8 cellular contexts compared by ENCODE assay signal in genomic region chr21:44793269-44794030, GRCh38. TPM values are rescaled to one million over a fixed set of nuclear protein-coding genes. Genes with fewer than 3 reads are reported as not detected.
DNase-seq lines count a peak whose midpoint lies in the region; ATAC-seq and TF ChIP-seq lines count a peak whose summit lies in the region.

No MANE protein-coding gene starts in this region.

- POLR2A ChIA-PET in WTC11 (lab: Charles Lee): interaction anchor here (0.5 to 1.2 kb wide), 3 partner anchors 8 to 401 kb away, joined by 3 read pairs; partner anchors contain the start of genes KRTAP10-12 and UBE2G2

- no peak overlapping the region for H3K4me3 Mint-ChIP-seq in WTC11

- TF ChIP-seq CTCF in HFF-Myc (IDR thresholded peaks at IDR 0.05; ENCODE audit: low read depth, low read length, missing control alignments) (peak; percentile 62), WTC11 (IDR thresholded peaks at IDR 0.05) (peak; percentile 54), lower lobe of right lung (IDR thresholded peaks at IDR 0.05) (peak; percentile 73)

- peaks cover 6% of the 10 kb centered on the region; the same call in 1 of the 2 replicates for H3K9me3 Mint-ChIP-seq in WTC11

- no peaks in the 10 kb centered on the region for H3K9me3 ChIP-seq in lower lobe of right lung

- peaks cover 24% of the 10 kb centered on the region for H3K4me1 Mint-ChIP-seq in WTC11

- ATAC-seq in WTC11 (peak; percentile 96), lower lobe of right lung (peak; percentile 93 to 94), HG03432 (IDR thresholded peaks at IDR 0.05; ENCODE audit: unreplicated experiment) (no peak)

- H3K27me3 Mint-ChIP-seq in WTC11 (ENCODE audit: low read depth): no peaks in the 10 kb centered on the region

- intact Hi-C loops in lower lobe of right lung (cut with DNase I): no loop called here

- H3K27ac Mint-ChIP-seq in WTC11: peak overlapping the region; percentile 80

- peaks cover 19% of the 10 kb centered on the region for H3K4me1 ChIP-seq in lower lobe of right lung

- DNase-seq in DMS79 treated with DMSO at 0.1 percent for 48 hours (lab: John Stamatoyannopoulos, UW) (peak; percentile 73), HFF-Myc (ENCODE audit: extremely low read depth, low read depth) (no peak), NCI-H2196 treated with DMSO at 0.1 percent for 48 hours (lab: John Stamatoyannopoulos, UW; ENCODE audit: unreplicated experiment) (peak; percentile 24), WTC11 (ENCODE audit: low spot score) (peak; percentile 52), dermis microvascular lymphatic vessel endothelial cell (ENCODE audit: low read depth in 2 of 2) (peak; percentile 55 to 68), lower lobe of right lung (peak; percentile 71), stromal cell of bone marrow (ENCODE audit: low read depth) (peak; percentile 34)

- CTCF ChIA-PET in WTC11 (lab: Charles Lee): interaction anchor here (0.5 to 2.1 kb wide), 65 partner anchors 8 to 455 kb away, joined by 3 to 53 read pairs (median 4); partner anchors contain the start of genes KRTAP10-12, KRTAP10-4, KRTAP10-5 and LRRC3

- no peak overlapping the region for H3K27ac ChIP-seq in lower lobe of right lung

- peaks cover 50% of the 10 kb centered on the region for H3K36me3 Mint-ChIP-seq in WTC11

- H3K27me3 ChIP-seq in lower lobe of right lung (ENCODE audit: low read depth): no peaks in the 10 kb centered on the region

- H3K4me3 ChIP-seq in HFF-Myc (replicated peaks; ENCODE audit: low read depth, low read length): no peak overlapping the region
- H3K4me3 ChIP-seq in lower lobe of right lung: no peak overlapping the region

- H3K36me3 ChIP-seq in lower lobe of right lung: peaks cover 11% of the 10 kb centered on the region

TF ChIP-seq in WTC11, 78 proteins besides CTCF, POLR2A, EP300 and RAD21:
- TF ChIP-seq CREB1 (CRISPR knock-in tag; IDR thresholded peaks at IDR 0.05) (no peak), TP53 (CRISPR knock-in tag; IDR thresholded peaks at IDR 0.05) (no peak), ZNF219 (CRISPR knock-in tag; IDR thresholded peaks at IDR 0.05; ENCODE audit: borderline replicate concordance) (no peak), ETV6 (CRISPR knock-in tag; IDR thresholded peaks at IDR 0.05) (no peak), IRF2 (CRISPR knock-in tag; IDR thresholded peaks at IDR 0.05; ENCODE audit: borderline replicate concordance, low read depth) (no peak), ZNF423 (CRISPR knock-in tag; IDR thresholded peaks at IDR 0.05) (no peak)

RNA-seq across cellular contexts. Expression of gene UBE2G2, which starts 8.2 kb away (rescaled TPM):
- total RNA-seq in WTC11 (2021) (109 to 117 TPM (median 113 TPM) in 3 replicates), dermis microvascular lymphatic vessel endothelial cell (65.0 and 106 TPM in 2 replicates), lower lobe of right lung (76.9 TPM)

RNA-seq across cellular contexts. Expression of gene SUMO3, which starts 24.4 kb away (rescaled TPM):
- total RNA-seq in WTC11 (2021): 81.7 to 86.3 TPM (median 85.4 TPM) in 3 replicates
- 72.7 and 86.4 TPM in 2 replicates for total RNA-seq in dermis microvascular lymphatic vessel endothelial cell
- 88.2 TPM for total RNA-seq in lower lobe of right lung
